Comparison of ENCODE assay signal across 12 cellular contexts in genomic region chr6:37289931-37290330, GRCh38. TPM values are rescaled to one million over a fixed set of nuclear protein-coding genes. Genes with fewer than 3 reads are reported as not detected.
DNase-seq lines count a peak whose midpoint lies in the region; TF ChIP-seq lines count a peak whose summit lies in the region.
"Had no signal": no experiment of that assay in that cellular context is flagged by ENCODE, and none has a peak within 500 bp of the region (broad histone marks: within the 10 kb centered on the region; RNA-seq: fewer than 3 reads in every experiment).

No MANE protein-coding gene starts in this region.

- no peak overlapping the region for H3K27ac ChIP-seq in adrenal gland
- H3K27ac ChIP-seq in left ventricle myocardium inferior (replicated peaks), result no peak overlapping the region
- no peak overlapping the region for H3K27ac ChIP-seq in caudate nucleus (ENCODE audit: low read depth, low read length)
- H3K27ac ChIP-seq: psoas muscle had no signal

- no peak for TF ChIP-seq POLR2A in adrenal gland (IDR thresholded peaks at IDR 0.05)

- H3K4me3 ChIP-seq in adrenal gland, result no peak overlapping the region
- H3K4me3 ChIP-seq in left ventricle myocardium inferior, result no peak overlapping the region
- H3K4me3 ChIP-seq: psoas muscle had no signal

- WGBS in adrenal gland, 4 donors, result 80 to 99% (median 91%) methylated on average over 3 of the region's 3 CpGs

- H3K36me3 ChIP-seq in adrenal gland (replicated peaks in 1 of 2) (peaks cover 0 to 27% of the 10 kb centered on the region in 2 donors), left ventricle myocardium inferior (peaks cover 89% of the 10 kb centered on the region)

- DNase-seq in stimulated activated CD4-positive, alpha-beta T cell treated with anti-CD3 and anti-CD28 coated beads, Interleukin-12 subunit alpha, Interleukin-12 subunit beta, amount 100 ng/mL, for 48 hours (ENCODE audit: low read depth in 2 of 3, low spot score in 1 of 3), result peak in 2 of 3 donors; percentile 4 to 17
- no peak for DNase-seq in stimulated activated CD4-positive, alpha-beta T cell treated with anti-CD3 and anti-CD28 coated beads, Interleukin-12 subunit alpha, Interleukin-12 subunit beta, amount 100 ng/mL, for 4 hours
- DNase-seq in T-helper 22 cell (ENCODE audit: low read depth) (peak; percentile 9), adrenal gland (no peak), left ventricle myocardium inferior (no peak), caudate nucleus (lab: John Stamatoyannopoulos, UW) (no peak), KBM-7 (no peak)
- DNase-seq in central memory CD4-positive, alpha-beta T cell, result peak; percentile 69
- DNase-seq: BE2C, NCI-H2081, psoas muscle had no signal

- no peaks in the 10 kb centered on the region for H3K27me3 ChIP-seq in adrenal gland
- H3K27me3 ChIP-seq in left ventricle myocardium inferior (ENCODE audit: low read depth), result no peaks in the 10 kb centered on the region
- H3K27me3 ChIP-seq: BE2C had no signal

- in situ Hi-C loops in KBM-7 (cut with MboI; ENCODE audit: low pct_unique_long_range_greater_than_20kb, low sequenced_read_pairs), result no loop called here

- H3K4me1 ChIP-seq in adrenal gland (replicated peaks in 1 of 2) (no peaks in the 10 kb centered on the region), left ventricle myocardium inferior (peaks cover under 1% of the 10 kb centered on the region)
- H3K4me1 ChIP-seq: BE2C had no signal

- intact Hi-C loops in adrenal gland (cut with DNase I), result no loop called here
- intact Hi-C loops in left ventricle myocardium inferior (cut with micrococcal nuclease), result no loop called here

- no peak for TF ChIP-seq CTCF in adrenal gland (IDR thresholded peaks at IDR 0.05)
- TF ChIP-seq CTCF in left ventricle myocardium inferior (IDR thresholded peaks at IDR 0.05; ENCODE audit: borderline replicate concordance), result no peak

- H3K9me3 ChIP-seq in adrenal gland (replicated peaks in 1 of 3) (no peaks in the 10 kb centered on the region), left ventricle myocardium inferior (replicated peaks) (no peaks in the 10 kb centered on the region)
- H3K9me3 ChIP-seq: BE2C, psoas muscle had no signal

RNA-seq across cellular contexts. Expression of gene TMEM217, which starts 32.0 kb away (rescaled TPM):
- total RNA-seq in adrenal gland, result 10 to 100 TPM in 1 of 8 donors, 1 to 10 TPM in 6, not detected in 1; 1.5 to 23.2 (median 5.6) TPM
- 10 to 100 TPM in 1 of 3 donors, 1 to 10 TPM in 2; 1.7 to 26.7 (median 5.2) TPM for polyA plus RNA-seq in adrenal gland
- 0.80 TPM for total RNA-seq in left ventricle myocardium inferior
- polyA plus RNA-seq: IgD-negative memory B cell had no signal

RNA-seq across cellular contexts. Expression of gene TBC1D22B, which starts 32.4 kb away (rescaled TPM):
- total RNA-seq in adrenal gland, result 10 to 100 TPM; 11.2 to 21.9 (median 17.3) TPM
- 10 to 100 TPM in 2 of 3 donors, 1 to 10 TPM in 1; 9.1 to 20.5 (median 12.4) TPM for polyA plus RNA-seq in adrenal gland
- total RNA-seq in left ventricle myocardium inferior, result 6.1 TPM

Comparison
In these comparisons a context has a peak if more than half of its experiments do, and no peak if none do; other contexts are left out.
1. DNase-seq: peak in stimulated activated CD4-positive, alpha-beta T cell treated with anti-CD3 and anti-CD28 coated beads, Interleukin-12 subunit alpha, Interleukin-12 subunit beta, amount 100 ng/mL, for 48 hours (2 of 3), T-helper 22 cell (single experiment) and central memory CD4-positive, alpha-beta T cell (single experiment); none in stimulated activated CD4-positive, alpha-beta T cell treated with anti-CD3 and anti-CD28 coated beads, Interleukin-12 subunit alpha, Interleukin-12 subunit beta, amount 100 ng/mL, for 4 hours (single experiment), adrenal gland (0 of 7), left ventricle myocardium inferior (single experiment), caudate nucleus (0 of 61) and KBM-7 (single experiment).